8 cellular contexts compared by ENCODE assay signal in genomic region chr2:17752892-17753802, GRCh38. TPM values are rescaled to one million over a fixed set of nuclear protein-coding genes. Genes with fewer than 3 reads are reported as not detected.
DNase-seq lines count a peak whose midpoint lies in the region; ATAC-seq and TF ChIP-seq lines count a peak whose summit lies in the region.

No MANE protein-coding gene starts in this region.

- peak overlapping the region; percentile 93 for H3K27ac ChIP-seq in CD4-positive, alpha-beta T cell (ENCODE audit: low read depth, low read length)
- H3K27ac ChIP-seq in aorta (ENCODE audit: low read depth in 1 of 2, low read length in 2 of 2), result peak overlapping the region; percentile 3 to 81

- H3K36me3 Mint-ChIP-seq in CD4-positive, alpha-beta T cell (ENCODE audit: low read depth), result peaks cover 9% of the 10 kb centered on the region

- no peaks in the 10 kb centered on the region for H3K27me3 ChIP-seq in CD4-positive, alpha-beta T cell (ENCODE audit: control insufficient read depth, insufficient read depth, low read length)
- no peaks in the 10 kb centered on the region for H3K27me3 ChIP-seq in aorta (ENCODE audit: control insufficient read depth in 1 of 2, insufficient read depth in 2 of 2, low read length in 1 of 2)

- CTCF ChIA-PET in CD4-positive, alpha-beta T cell (lab: Charles Lee), result no interaction called here

- TF ChIP-seq CTCF in CD4-positive, alpha-beta T cell (IDR thresholded peaks at IDR 0.05), result no peak

- 1% methylated on average over 52 to 70 of the region's 70 CpGs for WGBS in aorta, 2 donors

- H3K27ac Mint-ChIP-seq in CD4-positive, alpha-beta T cell, result peak overlapping the region; percentile 97

- no peaks in the 10 kb centered on the region for H3K36me3 ChIP-seq in aorta (ENCODE audit: control insufficient read depth in 1 of 2, insufficient read depth in 2 of 2, low read length in 1 of 2)

- ATAC-seq in CD4-positive, alpha-beta T cell (ENCODE audit: poor library complexity), result peak; percentile 44
- ATAC-seq in GM18858 (IDR thresholded peaks at IDR 0.05; ENCODE audit: unreplicated experiment) (peak; percentile 21), HG03025 (IDR thresholded peaks at IDR 0.05; ENCODE audit: low FRiP score, unreplicated experiment) (peak; percentile 36), aorta (ENCODE audit: low FRiP score) (peak; percentile 84)

- POLR2A ChIA-PET in CD4-positive, alpha-beta T cell (lab: Charles Lee), result interaction anchor here (0.6 to 1.6 kb wide), 4 partner anchors 17 to 1595 kb away, joined by 3 to 8 read pairs (median 5); no protein-coding TSS in a partner anchor

- peaks cover 0 to 5% of the 10 kb centered on the region in 2 donors for H3K4me1 ChIP-seq in aorta (ENCODE audit: control insufficient read depth in 1 of 2, insufficient read depth in 2 of 2, low read length in 2 of 2)

- intact Hi-C loops in CD4-positive, alpha-beta T cell (cut with DNase I, micrococcal nuclease), result loop anchor here (5.0 to 10.0 kb wide), 2 partner anchors 1592 to 1599 kb away; no protein-coding TSS in a partner anchor
- intact Hi-C loops in aorta (cut with DNase I), result loop anchor here in 1 of 2 donors (5.0 kb wide), 1 partner anchor 79 kb away; no protein-coding TSS in a partner anchor

- DNase-seq in CD4-positive, alpha-beta T cell, result peak in 7 of 10 experiments; percentile 1 to 29 (median 15)
- DNase-seq in NCI-H226 (peak; percentile 20), germinal center (ENCODE audit: low spot score) (peak; percentile 63), nucleus accumbens (lab: John Stamatoyannopoulos, UW) (peak in 35 of 56 donors; percentile 9 to 85 (median 58)), aorta (peak in 1 of 2 donors; percentile 85)
- peak; percentile 38 for DNase-seq in activated T-helper 9 cell treated with anti-CD3 and anti-CD28 coated beads, Interleukin-2, amount 50 U/mL, for 16 hours (ENCODE audit: low read depth)

- peaks cover 27% of the 10 kb centered on the region for H3K4me1 Mint-ChIP-seq in CD4-positive, alpha-beta T cell (ENCODE audit: low read depth)

- no peaks in the 10 kb centered on the region for H3K9me3 ChIP-seq in CD4-positive, alpha-beta T cell (ENCODE audit: control insufficient read depth, low read length)
- H3K9me3 ChIP-seq in aorta (ENCODE audit: control insufficient read depth, low read length), result no peaks in the 10 kb centered on the region

- peak overlapping the region; percentile 85 to 88 for H3K4me3 ChIP-seq in aorta (ENCODE audit: low read length in 2 of 2)

- H3K4me3 Mint-ChIP-seq in CD4-positive, alpha-beta T cell, result peak overlapping the region; percentile 96

- no peaks in the 10 kb centered on the region for H3K9me3 Mint-ChIP-seq in CD4-positive, alpha-beta T cell

- no peaks in the 10 kb centered on the region for H3K27me3 Mint-ChIP-seq in CD4-positive, alpha-beta T cell

RNA-seq across cellular contexts. Expression of gene SMC6, which starts 0.5 kb away (rescaled TPM):
- total RNA-seq in CD4-positive, alpha-beta T cell, result 1 to 10 TPM; 7.1 to 7.8 TPM
- total RNA-seq in aorta, result 10 to 100 TPM; 11.6 to 17.2 TPM
- 1 to 10 TPM; 5.5 to 5.7 TPM for polyA plus RNA-seq in aorta

RNA-seq across cellular contexts. Expression of gene GEN1, which starts 0.8 kb away (rescaled TPM):
- total RNA-seq in CD4-positive, alpha-beta T cell, result 1 to 10 TPM; 4.3 to 4.6 TPM
- total RNA-seq in aorta, result 1 to 10 TPM; 3.5 to 5.5 TPM
- polyA plus RNA-seq in aorta, result 1 to 10 TPM; 1.2 to 1.5 TPM

Comparison
In these comparisons a context has a peak if more than half of its experiments do, and no peak if none do; other contexts are left out.
1. ATAC-seq: peak in every context shown above with its lines; median percentile 84 in aorta; 44 in CD4-positive, alpha-beta T cell; 36 in HG03025; 21 in GM18858.